8 cellular contexts compared by ENCODE assay signal in the genomic region with DNA sequence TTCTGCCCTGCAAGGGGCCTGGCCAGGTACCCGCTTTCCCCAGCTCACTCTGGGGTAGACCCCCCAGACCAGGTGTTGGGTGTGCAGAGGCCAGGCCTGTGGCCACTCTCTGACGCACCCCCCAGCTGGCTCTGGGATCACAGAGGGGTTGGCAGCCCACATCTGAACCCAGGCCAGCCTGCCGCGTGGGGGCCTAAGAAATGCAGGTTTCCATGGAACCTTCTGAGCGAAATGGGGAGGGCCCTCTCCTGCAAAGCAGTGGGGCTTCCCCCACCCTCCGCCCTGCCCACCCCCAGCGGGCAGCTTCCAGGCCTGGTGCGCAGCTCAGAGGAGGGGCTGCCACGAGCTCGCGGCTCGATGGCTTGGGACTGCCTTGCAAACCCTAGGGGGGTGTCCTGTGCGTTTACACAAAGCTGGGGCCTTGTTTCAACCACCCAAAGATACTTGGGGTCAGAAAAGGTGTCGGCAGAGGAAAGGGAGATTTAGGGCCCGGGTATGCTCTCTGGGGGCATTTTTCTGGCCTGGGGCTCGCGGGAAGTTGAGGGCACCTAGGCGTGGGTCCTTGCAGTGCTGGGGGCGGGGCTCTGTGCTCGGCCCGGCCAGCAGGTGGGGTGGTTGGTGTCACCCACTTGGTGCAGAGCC. TPM values are rescaled to one million over a fixed set of nuclear protein-coding genes. Genes with fewer than 3 reads are reported as not detected.
DNase-seq lines count a peak whose midpoint lies in the region; ATAC-seq and TF ChIP-seq lines count a peak whose summit lies in the region.
"Not testable (repeated sequence)": the region's sequence is repeated elsewhere in the genome, so short reads cannot be mapped to it uniquely, and the experiment has no call there.

No MANE protein-coding gene starts in this region.

- H3K27me3 ChIP-seq in WERI-Rb-1 (ENCODE audit: insufficient read depth, low read depth, severe bottlenecking); endocrine pancreas (ENCODE audit: control insufficient read depth, insufficient read depth, low read length): not testable (repeated sequence)

- H3K27ac Mint-ChIP-seq in activated naive CD8-positive, alpha-beta T cell; type B pancreatic cell: not testable (repeated sequence)
- H3K27ac Mint-ChIP-seq in memory B cell (peak overlapping the region; percentile 78), progenitor cell of endocrine pancreas (peak overlapping the region; percentile 29)

- not testable (repeated sequence) for H3K4me1 ChIP-seq in endocrine pancreas (ENCODE audit: control insufficient read depth, insufficient read depth, low read length)

- DNase-seq in DMS 273 (lab: John Stamatoyannopoulos, UW; ENCODE audit: unreplicated experiment): peak; percentile 45
- peak in 2 of 3 experiments; percentile 42 to 46 for DNase-seq in NCI-H1417 (lab: John Stamatoyannopoulos, UW)
- not testable (repeated sequence) for DNase-seq in WERI-Rb-1; memory B cell (ENCODE audit: low spot score in 2 of 2); progenitor cell of endocrine pancreas (ENCODE audit: low spot score, unreplicated experiment); type B pancreatic cell (ENCODE audit: extremely low spot score, unreplicated experiment)

- H3K9me3 Mint-ChIP-seq in activated naive CD8-positive, alpha-beta T cell (ENCODE audit: low read depth); memory B cell; progenitor cell of endocrine pancreas (ENCODE audit: low read depth); type B pancreatic cell: not testable (repeated sequence)

- H3K36me3 Mint-ChIP-seq in activated naive CD8-positive, alpha-beta T cell; memory B cell; progenitor cell of endocrine pancreas (ENCODE audit: insufficient read depth); type B pancreatic cell: not testable (repeated sequence)

- not testable (repeated sequence) for ATAC-seq in memory B cell (ENCODE audit: low read depth)

- not testable (repeated sequence) for H3K9me3 ChIP-seq in WERI-Rb-1 (ENCODE audit: severe bottlenecking); endocrine pancreas (ENCODE audit: control insufficient read depth, low read length)

- H3K27ac ChIP-seq in WERI-Rb-1: peak overlapping the region; percentile 61

- H3K4me1 Mint-ChIP-seq in activated naive CD8-positive, alpha-beta T cell (ENCODE audit: low read depth): peaks cover 14% of the 10 kb centered on the region
- not testable (repeated sequence) for H3K4me1 Mint-ChIP-seq in memory B cell; type B pancreatic cell (ENCODE audit: unreplicated experiment)
- peaks cover 12% of the 10 kb centered on the region for H3K4me1 Mint-ChIP-seq in progenitor cell of endocrine pancreas (ENCODE audit: low read depth)

- not testable (repeated sequence) for TF ChIP-seq CTCF in WERI-Rb-1 (IDR thresholded peaks at IDR 0.05; ENCODE audit: low read depth, low read length); progenitor cell of endocrine pancreas (IDR thresholded peaks at IDR 0.05; ENCODE audit: unreplicated experiment); type B pancreatic cell (conservative IDR thresholded peaks at IDR 0.05)

- H3K4me3 Mint-ChIP-seq in activated naive CD8-positive, alpha-beta T cell: peak overlapping the region; percentile 49
- H3K4me3 Mint-ChIP-seq in memory B cell (peak overlapping the region; percentile 32), type B pancreatic cell (peak overlapping the region; percentile 17)
- H3K4me3 Mint-ChIP-seq in progenitor cell of endocrine pancreas (ENCODE audit: low read depth): not testable (repeated sequence)

- H3K4me3 ChIP-seq in WERI-Rb-1 (ENCODE audit: low read depth, low read length): peak overlapping the region; percentile 20
- H3K4me3 ChIP-seq in endocrine pancreas (ENCODE audit: control insufficient read depth, insufficient read depth, low read length): not testable (repeated sequence)

- peak overlapping the region; percentile 60 for H3K9ac ChIP-seq in endocrine pancreas (ENCODE audit: control insufficient read depth, insufficient read depth, low read length)

- not testable (repeated sequence) for H3K27me3 Mint-ChIP-seq in activated naive CD8-positive, alpha-beta T cell; memory B cell; progenitor cell of endocrine pancreas; type B pancreatic cell

- H3K36me3 ChIP-seq in WERI-Rb-1: peaks cover 21% of the 10 kb centered on the region
- not testable (repeated sequence) for H3K36me3 ChIP-seq in endocrine pancreas (ENCODE audit: control insufficient read depth, insufficient read depth, low read length)

RNA-seq across cellular contexts. Expression of a gene that starts 1.0 kb away (rescaled TPM):
- total RNA-seq in progenitor cell of endocrine pancreas (5.1 and 5.8 TPM in 2 replicates), type B pancreatic cell (ENCODE audit: low replicate concordance) (3.2 and 3.6 TPM in 2 replicates)

RNA-seq across cellular contexts. Expression of a gene that starts 5.9 kb away (rescaled TPM):
- total RNA-seq in progenitor cell of endocrine pancreas (168 and 169 TPM in 2 replicates), type B pancreatic cell (ENCODE audit: low replicate concordance) (176 and 199 TPM in 2 replicates)

RNA-seq across cellular contexts. Expression of a gene that starts 8.9 kb away (rescaled TPM):
- total RNA-seq in progenitor cell of endocrine pancreas (36.7 and 40.0 TPM in 2 replicates), type B pancreatic cell (ENCODE audit: low replicate concordance) (18.4 and 29.1 TPM in 2 replicates)

RNA-seq across cellular contexts. Expression of a gene that starts 22.8 kb away (rescaled TPM):
- total RNA-seq in progenitor cell of endocrine pancreas (297 and 310 TPM in 2 replicates), type B pancreatic cell (ENCODE audit: low replicate concordance) (324 and 342 TPM in 2 replicates)

RNA-seq across cellular contexts. Expression of a gene that starts 35.5 kb away (rescaled TPM):
- total RNA-seq in progenitor cell of endocrine pancreas: 129 and 130 TPM in 2 replicates
- total RNA-seq in type B pancreatic cell (ENCODE audit: low replicate concordance): 94.2 and 112 TPM in 2 replicates
